ENCODE assay signal across 10 cellular contexts in the genomic region with DNA sequence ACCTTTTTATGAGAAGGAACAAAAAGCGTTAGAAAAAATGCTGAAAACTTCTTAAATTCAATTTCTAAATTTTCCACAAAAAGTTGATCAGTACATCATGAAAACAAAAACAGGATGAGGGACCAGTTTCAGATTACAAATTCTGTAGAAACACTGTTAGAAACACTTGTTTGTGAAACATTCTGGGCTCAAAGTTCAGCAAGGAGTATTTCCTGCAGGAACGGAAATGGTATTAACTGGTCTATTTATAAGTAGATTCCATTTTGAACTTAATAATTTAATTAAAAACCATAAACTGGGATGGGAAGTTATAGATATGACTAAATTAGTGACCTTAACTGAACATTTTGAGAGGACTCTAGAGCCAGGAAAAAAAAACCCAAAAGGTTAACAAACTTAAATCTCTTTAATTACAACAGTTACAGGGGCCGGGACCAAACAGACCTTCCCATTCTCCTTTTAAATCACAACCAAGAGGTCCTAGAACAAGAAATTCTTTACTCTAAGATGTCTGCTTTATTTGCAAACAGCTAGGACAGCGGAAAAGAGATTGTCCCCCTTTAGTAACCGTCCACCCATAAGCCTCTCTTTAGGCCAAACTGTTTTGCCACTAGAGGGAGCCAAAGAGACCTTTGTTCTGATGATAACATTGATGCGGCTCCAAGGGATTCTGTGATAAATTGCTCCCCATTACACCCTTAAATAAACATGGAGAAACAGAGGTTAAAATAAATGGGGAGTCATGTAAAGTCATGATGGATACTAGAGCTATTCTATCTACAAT.
DNase-seq lines count a peak whose midpoint lies in the region; ATAC-seq and TF ChIP-seq lines count a peak whose summit lies in the region.
"Had no signal": no experiment of that assay in that cellular context is flagged by ENCODE, and none has a peak within 500 bp of the region (broad histone marks: within the 10 kb centered on the region; RNA-seq: fewer than 3 reads in every experiment).

No MANE protein-coding gene starts in this region.

- no peak for DNase-seq in AG09319 (ENCODE audit: extremely low read depth, low read depth)
- DNase-seq in EH (ENCODE audit: low read depth): peak; percentile 17
- DNase-seq in T-helper 9 cell: peak; percentile 5
- peak; percentile 18 for DNase-seq in glutamatergic neuron
- DNase-seq in transverse colon: no peak

- TF ChIP-seq EP300 in transverse colon (IDR thresholded peaks at IDR 0.05; ENCODE audit: low read depth): no peak

- peak; percentile 87 for TF ChIP-seq CTCF in AG09319 (IDR thresholded peaks at IDR 0.05; ENCODE audit: low read depth, low read length)
- peak; percentile 79 for TF ChIP-seq CTCF in glutamatergic neuron (IDR thresholded peaks at IDR 0.05; ENCODE audit: partially characterized antibody, unreplicated experiment)
- TF ChIP-seq CTCF in transverse colon (IDR thresholded peaks at IDR 0.05): peak; percentile 18 to 60 (median 47)

- no peak overlapping the region for H3K4me3 ChIP-seq in transverse colon
- H3K4me3 ChIP-seq: SJSA1 had no signal

- no peak for TF ChIP-seq POLR2A in transverse colon (IDR thresholded peaks at IDR 0.05)

- no peaks in the 10 kb centered on the region for H3K4me1 Mint-ChIP-seq in glutamatergic neuron (ENCODE audit: low read depth, unreplicated experiment)
- H3K4me1 Mint-ChIP-seq: memory B cell had no signal

- H3K36me3 Mint-ChIP-seq in glutamatergic neuron (ENCODE audit: unreplicated experiment): peaks cover 7% of the 10 kb centered on the region
- H3K36me3 Mint-ChIP-seq: memory B cell had no signal

- no peaks in the 10 kb centered on the region for H3K27me3 ChIP-seq in transverse colon
- H3K27me3 ChIP-seq: SJSA1 had no signal

- H3K9me3 Mint-ChIP-seq in glutamatergic neuron (ENCODE audit: unreplicated experiment): peaks cover 3% of the 10 kb centered on the region

- H3K27me3 Mint-ChIP-seq in glutamatergic neuron (ENCODE audit: unreplicated experiment): no peaks in the 10 kb centered on the region
- H3K27me3 Mint-ChIP-seq: memory B cell had no signal

- no peaks in the 10 kb centered on the region for H3K4me1 ChIP-seq in transverse colon
- H3K4me1 ChIP-seq: SJSA1 had no signal

- H3K27ac Mint-ChIP-seq in glutamatergic neuron (ENCODE audit: unreplicated experiment): no peak overlapping the region
- H3K27ac Mint-ChIP-seq: memory B cell had no signal

- 81 to 83% methylated on average over 6 of the region's 6 CpGs for WGBS in transverse colon (ENCODE audit: low coverage in 1 of 2), 2 donors

- H3K4me3 Mint-ChIP-seq in glutamatergic neuron (ENCODE audit: unreplicated experiment): no peak overlapping the region
- H3K4me3 Mint-ChIP-seq: memory B cell had no signal

- H3K9me3 ChIP-seq in transverse colon: peaks cover 0 to 10% of the 10 kb centered on the region in 2 donors

- intact Hi-C loops in transverse colon (cut with DNase I; ENCODE audit: low total_unique reads): no loop called here

- no peak overlapping the region for H3K27ac ChIP-seq in transverse colon
- H3K27ac ChIP-seq: SJSA1 had no signal

- H3K36me3 ChIP-seq in transverse colon: no peaks in the 10 kb centered on the region
- H3K36me3 ChIP-seq: SJSA1 had no signal

- in situ Hi-C loops in transverse colon (cut with MboI; ENCODE audit: low pct_ligation_motif_present in 1 of 4, low pct_unique_long_range_greater_than_20kb in 1 of 4, low sequenced_read_pairs in 3 of 4): no loop called here

- peak; percentile 51 for ATAC-seq in HG03103 (IDR thresholded peaks at IDR 0.05; ENCODE audit: low read depth, unreplicated experiment)
- ATAC-seq in HG03469 (IDR thresholded peaks at IDR 0.05; ENCODE audit: unreplicated experiment): no peak
- no peak for ATAC-seq in HG03442 (IDR thresholded peaks at IDR 0.05; ENCODE audit: unreplicated experiment)

Comparison
In these comparisons a context has a peak if more than half of its experiments do, and no peak if none do; other contexts are left out.
1. DNase-seq: peak in EH (single experiment), T-helper 9 cell (single experiment) and glutamatergic neuron (single experiment); none in AG09319 (single experiment) and transverse colon (single experiment).
2. Peak in every context shown above with its lines, with median percentiles within 50 percentile points of each other: CTCF ChIP-seq.